ENCODE assay signal across 19 cellular contexts in the genomic region with DNA sequence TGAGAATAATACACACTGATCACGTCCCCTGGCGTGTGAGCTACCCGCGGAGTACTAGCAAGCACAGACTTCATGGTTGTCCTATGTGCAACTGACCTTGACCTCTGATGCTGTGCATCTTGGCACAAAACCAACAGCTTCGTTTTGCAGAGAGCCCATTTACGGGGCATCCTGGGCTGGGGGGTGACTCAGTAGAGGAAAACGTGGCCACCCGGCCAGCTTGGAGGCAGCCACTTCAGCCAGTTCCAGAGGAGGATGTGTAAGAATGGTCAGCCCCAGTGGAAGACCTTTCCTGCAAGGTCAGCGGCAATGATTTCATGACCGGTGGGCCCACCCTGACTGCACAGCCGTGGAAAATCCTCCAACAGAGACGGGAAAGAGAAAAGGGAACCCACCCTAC.
DNase-seq lines count a peak whose midpoint lies in the region; FAIRE-seq and TF ChIP-seq lines count a peak whose summit lies in the region.
"Had no signal": no experiment of that assay in that cellular context is flagged by ENCODE, and none has a peak within 500 bp of the region (broad histone marks: within the 10 kb centered on the region; RNA-seq: fewer than 3 reads in every experiment).

No MANE protein-coding gene starts in this region.

- H3K27ac ChIP-seq in angular gyrus (ENCODE audit: low read depth, low read length) (peak overlapping the region; percentile 49), vagina (no peak overlapping the region)
- H3K27ac ChIP-seq: 22Rv1, HL-60 had no signal

- DNase-seq in DMS79 treated with DMSO at 0.1 percent for 48 hours (lab: John Stamatoyannopoulos, UW) (peak; percentile 5), DMS79 (lab: John Stamatoyannopoulos, UW) (no peak), fibroblast of the conjunctiva (ENCODE audit: low read depth) (peak; percentile 28), urothelium cell line (ENCODE audit: low spot score) (peak; percentile 24), NCI-H2081 (lab: John Stamatoyannopoulos, UW) (no peak), NCI-H2227 (lab: John Stamatoyannopoulos, UW; ENCODE audit: unreplicated experiment) (no peak), vagina (ENCODE audit: extremely low spot score in 2 of 2) (no peak)
- DNase-seq: activated CD8-positive, alpha-beta T cell treated with anti-CD3 and anti-CD28 coated beads for 36 hours; activated effector memory CD4-positive, alpha-beta T cell treated with Interleukin-2 at 50 U/mL for 16 hours; Caco-2; MM.1S; SIG-M5; stimulated activated naive B cell treated with anti-CD40 and anti-IgM and Interleukin-4, amounts not matched to agents 10 μg/mL and 1 μg/mL and 100 μg/mL, for 72 hours had no signal

- H3K4me1 ChIP-seq in vagina, result no peaks in the 10 kb centered on the region
- H3K4me1 ChIP-seq: breast epithelium, HAP-1 had no signal

- no peaks in the 10 kb centered on the region for H3K27me3 ChIP-seq in vagina
- H3K27me3 ChIP-seq: breast epithelium had no signal

- no peak for TF ChIP-seq POLR2A in vagina (IDR thresholded peaks at IDR 0.05)

- no peaks in the 10 kb centered on the region for H3K9me3 ChIP-seq in vagina
- H3K9me3 ChIP-seq: breast epithelium, Caco-2, HAP-1 had no signal

- no peaks in the 10 kb centered on the region for H3K36me3 ChIP-seq in vagina
- H3K36me3 ChIP-seq: breast epithelium, HAP-1 had no signal

- intact Hi-C loops in vagina (cut with DNase I), result no loop called here

- FAIRE-seq in urothelium cell line (lab: Jason Lieb, UNC), result peak; percentile 44
- FAIRE-seq: TTC549 had no signal

- TF ChIP-seq CTCF in vagina (IDR thresholded peaks at IDR 0.05), result no peak

- no peak overlapping the region for H3K4me3 ChIP-seq in vagina
- H3K4me3 ChIP-seq: breast epithelium, HAP-1 had no signal

Comparison
In these comparisons a context has a peak if more than half of its experiments do, and no peak if none do; other contexts are left out.
1. DNase-seq: peak in DMS79 treated with DMSO at 0.1 percent for 48 hours (single experiment), fibroblast of the conjunctiva (single experiment) and urothelium cell line (single experiment); none in DMS79 (single experiment), NCI-H2081 (0 of 2), NCI-H2227 (single experiment) and vagina (0 of 2).